Comparison of ENCODE assay signal across 2 cellular contexts in the genomic region with DNA sequence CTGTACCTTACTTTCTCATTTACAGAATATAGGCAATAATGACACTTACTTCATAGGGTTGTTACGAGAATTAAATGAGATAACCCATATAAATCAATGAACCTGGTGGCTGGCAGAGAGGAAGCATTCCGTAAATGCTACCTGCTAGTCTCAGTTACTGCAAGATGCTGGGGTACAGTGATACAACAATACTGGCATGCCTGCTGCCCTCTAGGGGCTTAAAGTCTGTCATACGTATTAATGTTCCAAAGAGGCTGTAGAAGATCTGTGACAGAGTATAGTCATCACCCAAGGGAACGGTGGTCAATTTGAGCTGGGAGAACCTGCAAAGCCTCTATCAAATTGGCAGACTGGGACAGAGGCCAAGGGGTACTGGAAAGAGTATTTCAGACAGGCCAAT.
TF ChIP-seq lines count a peak whose summit lies in the region.

No MANE protein-coding gene starts in this region.

TF ChIP-seq in HepG2, 621 proteins besides CTCF, POLR2A, EP300 and RAD21:
- TF ChIP-seq CHD4 (IDR thresholded peaks at IDR 0.05; ENCODE audit: borderline replicate concordance, low read length), result no peak
- peak; percentile 14; the same call in 1 of the 2 replicates for TF ChIP-seq STAG1 (CRISPR knock-in tag; IDR thresholded peaks at IDR 0.05)
- TF ChIP-seq, protein P1, sequence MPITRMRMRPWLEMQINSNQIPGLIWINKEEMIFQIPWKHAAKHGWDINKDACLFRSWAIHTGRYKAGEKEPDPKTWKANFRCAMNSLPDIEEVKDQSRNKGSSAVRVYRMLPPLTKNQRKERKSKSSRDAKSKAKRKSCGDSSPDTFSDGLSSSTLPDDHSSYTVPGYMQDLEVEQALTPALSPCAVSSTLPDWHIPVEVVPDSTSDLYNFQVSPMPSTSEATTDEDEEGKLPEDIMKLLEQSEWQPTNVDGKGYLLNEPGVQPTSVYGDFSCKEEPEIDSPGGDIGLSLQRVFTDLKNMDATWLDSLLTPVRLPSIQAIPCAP (CRISPR knock-in tag; IDR thresholded peaks at IDR 0.05; ENCODE audit: low read depth), result no peak

TF ChIP-seq in GM12878, 131 proteins besides CTCF, POLR2A, EP300 and RAD21:
- TF ChIP-seq, protein P2, sequence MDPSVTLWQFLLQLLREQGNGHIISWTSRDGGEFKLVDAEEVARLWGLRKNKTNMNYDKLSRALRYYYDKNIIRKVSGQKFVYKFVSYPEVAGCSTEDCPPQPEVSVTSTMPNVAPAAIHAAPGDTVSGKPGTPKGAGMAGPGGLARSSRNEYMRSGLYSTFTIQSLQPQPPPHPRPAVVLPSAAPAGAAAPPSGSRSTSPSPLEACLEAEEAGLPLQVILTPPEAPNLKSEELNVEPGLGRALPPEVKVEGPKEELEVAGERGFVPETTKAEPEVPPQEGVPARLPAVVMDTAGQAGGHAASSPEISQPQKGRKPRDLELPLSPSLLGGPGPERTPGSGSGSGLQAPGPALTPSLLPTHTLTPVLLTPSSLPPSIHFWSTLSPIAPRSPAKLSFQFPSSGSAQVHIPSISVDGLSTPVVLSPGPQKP (IDR thresholded peaks at IDR 0.05; ENCODE audit: low read depth, low read length), result no peak
- TF ChIP-seq, protein P3, sequence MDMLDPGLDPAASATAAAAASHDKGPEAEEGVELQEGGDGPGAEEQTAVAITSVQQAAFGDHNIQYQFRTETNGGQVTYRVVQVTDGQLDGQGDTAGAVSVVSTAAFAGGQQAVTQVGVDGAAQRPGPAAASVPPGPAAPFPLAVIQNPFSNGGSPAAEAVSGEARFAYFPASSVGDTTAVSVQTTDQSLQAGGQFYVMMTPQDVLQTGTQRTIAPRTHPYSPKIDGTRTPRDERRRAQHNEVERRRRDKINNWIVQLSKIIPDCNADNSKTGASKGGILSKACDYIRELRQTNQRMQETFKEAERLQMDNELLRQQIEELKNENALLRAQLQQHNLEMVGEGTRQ (IDR thresholded peaks at IDR 0.05; ENCODE audit: borderline replicate concordance, low read depth, low read length), result no peak
- TF ChIP-seq RBBP5 (conservative IDR thresholded peaks at IDR 0.05), result no peak
- no peak for TF ChIP-seq RAD51 (IDR thresholded peaks at IDR 0.05)
- TF ChIP-seq HDAC2 (IDR thresholded peaks at IDR 0.05), result no peak
TF ChIP-seq in GM12878: peak in this region for 0.
